In genomic region chr2:151239624-151240023, GRCh38 we compare ENCODE assay signal across 26 cellular contexts.
"Had no signal": no experiment of that assay in that cellular context is flagged by ENCODE, and none has a peak within 500 bp of the region (broad histone marks: within the 10 kb centered on the region; RNA-seq: fewer than 3 reads in every experiment).

No MANE protein-coding gene starts in this region.

- H3K4me3 ChIP-seq: esophagus squamous epithelium, gastrocnemius medialis, hepatocyte, pancreas, prostate gland, skin epidermis, testis, transverse colon had no signal

- H3K27ac ChIP-seq: brain microvascular endothelial cell, esophagus squamous epithelium, gastrocnemius medialis, hepatocyte, pancreas, prostate gland, skin epidermis, testis, transverse colon had no signal

- H3K9me3 ChIP-seq: esophagus squamous epithelium, gastrocnemius medialis, pancreas, prostate gland, testis, transverse colon had no signal

- H3K27me3 ChIP-seq: brain microvascular endothelial cell, esophagus squamous epithelium, gastrocnemius medialis, hepatocyte, pancreas, testis, transverse colon had no signal

- H3K4me1 ChIP-seq: gastrocnemius medialis, pancreas, prostate gland, testis had no signal

- H3K36me3 ChIP-seq: brain microvascular endothelial cell, esophagus squamous epithelium, gastrocnemius medialis, pancreas, prostate gland, transverse colon had no signal

- ATAC-seq: activated T-helper 17 cell treated with anti-CD3 and anti-CD28 coated beads, Interleukin-2, amount 50 U/mL, for 72 hours; left colon had no signal

- DNase-seq: activated CD4-positive, alpha-beta T cell treated with anti-CD3 and anti-CD28 coated beads for 4 hours; activated CD4-positive, alpha-beta T cell treated with anti-CD3 and anti-CD28 coated beads, Interleukin-2, amount 50 U/mL, for 4 hours; activated CD4-positive, CD25-positive, alpha-beta regulatory T cell; activated CD8-positive, alpha-beta memory T cell treated with anti-CD3 and anti-CD28 coated beads, Interleukin-2, amount 50 U/mL, for 4 hours; activated gamma-delta T cell treated with Interleukin-2 at 50 U/mL for 16 hours; activated naive CD4-positive, alpha-beta T cell treated with anti-CD3 and anti-CD28 coated beads, Interleukin-2, amount 50 U/mL, for 16 hours; activated T-cell treated with anti-CD3 and anti-CD28 coated beads, Interleukin-2, amount 50 U/mL, for 24 hours; amniotic stem cell; brain microvascular endothelial cell; caudate nucleus; esophagus squamous epithelium; gastrocnemius medialis; left colon; naive thymus-derived CD8-positive, alpha-beta T cell; pancreas; retina; stimulated activated CD4-positive, alpha-beta T cell treated with anti-CD3 and anti-CD28 coated beads, Interleukin-12 subunit alpha, Interleukin-12 subunit beta, amount 100 ng/mL, for 4 hours; stimulated activated CD4-positive, alpha-beta T cell treated with anti-CD3 and anti-CD28 coated beads, Interleukin-4, amount 100 ng/mL, for 1 hour; stimulated activated naive CD8-positive, alpha-beta T cell treated with anti-CD3 and anti-CD28 coated beads, Interleukin-15, Interleukin-2, amounts not matched to agents 100 U/mL and 50 U/mL, for 24 hours; T-helper 2 cell; testis; transverse colon had no signal
